24 cellular contexts compared by ENCODE assay signal in the genomic region with DNA sequence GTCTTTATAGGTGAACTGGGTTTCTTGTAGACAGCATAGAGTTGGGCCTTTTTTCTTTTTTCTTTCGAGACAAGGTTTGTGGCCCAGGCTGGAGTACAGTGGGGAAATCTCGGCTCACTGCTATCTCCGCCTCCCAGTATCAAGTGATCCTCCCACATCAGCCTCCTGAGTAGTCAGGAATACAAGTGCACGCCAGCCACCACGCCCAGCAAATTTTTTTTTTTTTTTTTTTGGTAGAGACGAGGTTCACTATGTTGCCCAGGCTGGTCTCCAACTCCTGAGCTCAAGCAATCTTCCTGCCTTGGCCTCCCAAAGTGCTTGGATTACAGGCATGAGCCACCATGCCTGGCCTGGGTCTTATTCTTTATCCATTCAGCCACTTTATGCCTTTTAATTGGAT. TPM values are rescaled to one million over a fixed set of nuclear protein-coding genes. Genes with fewer than 3 reads are reported as not detected.
DNase-seq lines count a peak whose midpoint lies in the region; ATAC-seq and TF ChIP-seq lines count a peak whose summit lies in the region.
"Had no signal": no experiment of that assay in that cellular context is flagged by ENCODE, and none has a peak within 500 bp of the region (broad histone marks: within the 10 kb centered on the region; RNA-seq: fewer than 3 reads in every experiment).

No MANE protein-coding gene starts in this region.

- H3K27me3 ChIP-seq in breast epithelium: no peaks in the 10 kb centered on the region
- H3K27me3 ChIP-seq: BLaER1 treated with 17β-estradiol and CSF1 and Interleukin-3, amounts not matched to agents 10 nM and 100 nM had no signal

- POLR2A ChIA-PET in MCF 10A (lab: Yijun Ruan, JAX): no interaction called here

- H3K27me3 Mint-ChIP-seq in MCF 10A (ENCODE audit: insufficient read depth, unreplicated experiment) (no peaks in the 10 kb centered on the region), chondrocyte (ENCODE audit: low read depth) (no peaks in the 10 kb centered on the region)
- H3K27me3 Mint-ChIP-seq: B cell had no signal

- no TSS peak for BruUV-seq in MCF 10A (replicated peaks; lab: Mats Ljungman, UMichigan)

- CTCF ChIA-PET in MCF 10A (lab: Yijun Ruan, JAX): interaction anchor here (0.6 to 0.7 kb wide), 3 partner anchors 51 to 485 kb away, joined by 3 read pairs; no protein-coding TSS in a partner anchor

- H3K4me1 ChIP-seq in breast epithelium: no peaks in the 10 kb centered on the region

- no peak overlapping the region for H3K27ac ChIP-seq in breast epithelium
- H3K27ac ChIP-seq: BLaER1 treated with 17β-estradiol and CSF1 and Interleukin-3, amounts not matched to agents 10 nM and 100 nM; HL-60 had no signal

- peaks cover 0 to 4% of the 10 kb centered on the region in 2 donors for H3K9me3 ChIP-seq in breast epithelium

- H3K4me3 ChIP-seq in breast epithelium (no peak overlapping the region), foreskin fibroblast (ENCODE audit: low read depth in 1 of 2, low read length in 2 of 2) (no peak overlapping the region)
- H3K4me3 ChIP-seq: BLaER1 treated with 17β-estradiol and CSF1 and Interleukin-3, amounts not matched to agents 10 nM and 100 nM; GM12878 had no signal

- no peaks in the 10 kb centered on the region for H3K36me3 ChIP-seq in breast epithelium

- H3K9me3 Mint-ChIP-seq in MCF 10A (ENCODE audit: unreplicated experiment): no peaks in the 10 kb centered on the region
- H3K9me3 Mint-ChIP-seq in chondrocyte (ENCODE audit: low read depth): peaks cover 13% of the 10 kb centered on the region

- H3K36me3 Mint-ChIP-seq in MCF 10A (ENCODE audit: insufficient read depth, unreplicated experiment): peaks cover 4% of the 10 kb centered on the region
- no peaks in the 10 kb centered on the region for H3K36me3 Mint-ChIP-seq in chondrocyte (ENCODE audit: low read depth)

- intact Hi-C loops in MCF 10A (cut with micrococcal nuclease) (no loop called here), breast epithelium (cut with DNase I; ENCODE audit: low total_unique reads) (no loop called here)

- H3K27ac Mint-ChIP-seq in MCF 10A (ENCODE audit: low read depth, unreplicated experiment): peak overlapping the region; percentile 9
- no peak overlapping the region for H3K27ac Mint-ChIP-seq in chondrocyte (ENCODE audit: unreplicated experiment)
- H3K27ac Mint-ChIP-seq: B cell, H9, HFFc6 had no signal

- no peak for TF ChIP-seq POLR2A in breast epithelium (IDR thresholded peaks at IDR 0.05)

- H3K4me1 Mint-ChIP-seq in MCF 10A (ENCODE audit: insufficient read depth, unreplicated experiment) (no peaks in the 10 kb centered on the region), chondrocyte (ENCODE audit: low read depth) (peaks cover 11% of the 10 kb centered on the region)
- H3K4me1 Mint-ChIP-seq: H9 had no signal

- no peak overlapping the region for H3K4me3 Mint-ChIP-seq in MCF 10A (ENCODE audit: unreplicated experiment)
- no peak overlapping the region for H3K4me3 Mint-ChIP-seq in chondrocyte (ENCODE audit: unreplicated experiment)
- H3K4me3 Mint-ChIP-seq: B cell; CD8-positive, alpha-beta T cell; H9; HFFc6 had no signal

- no peak for ATAC-seq in GM18861 (IDR thresholded peaks at IDR 0.05; ENCODE audit: unreplicated experiment)
- no peak for ATAC-seq in GM19328 (IDR thresholded peaks at IDR 0.05; ENCODE audit: unreplicated experiment)
- no peak for ATAC-seq in GM18870 (IDR thresholded peaks at IDR 0.05; ENCODE audit: unreplicated experiment)
- ATAC-seq: CD8-positive, alpha-beta T cell; GM12878 had no signal

- no peak for DNase-seq in MCF 10A (ENCODE audit: unreplicated experiment)
- DNase-seq in breast epithelium (ENCODE audit: low spot score in 2 of 2): no peak
- DNase-seq in OCI-M1 (lab: John Stamatoyannopoulos, UW): peak; percentile 28
- peak; percentile 1 for DNase-seq in chondrocyte (ENCODE audit: low spot score)
- no peak for DNase-seq in foreskin fibroblast
- DNase-seq: 8988T; Calu3; CD8-positive, alpha-beta T cell; DMS53; DND-41; EL; H9; HFFc6 had no signal

- TF ChIP-seq CTCF in MCF 10A (IDR thresholded peaks at IDR 0.05; ENCODE audit: unreplicated experiment): no peak
- no peak for TF ChIP-seq CTCF in breast epithelium (IDR thresholded peaks at IDR 0.05)
- TF ChIP-seq CTCF in chondrocyte (IDR thresholded peaks at IDR 0.05): no peak
- no peak for TF ChIP-seq CTCF in foreskin fibroblast (IDR thresholded peaks at IDR 0.05; ENCODE audit: low read depth, low read length)

RNA-seq across cellular contexts. Expression of a gene that starts 5.1 kb away (rescaled TPM):
- 103 and 120 TPM in 2 replicates for total RNA-seq in MCF 10A (2022)
- 100 to 1,000 TPM in 1 of 3 donors, 10 to 100 TPM in 2; 85.9 to 129 (median 86.6) TPM for total RNA-seq in breast epithelium
- 137 to 148 TPM (median 144 TPM) in 3 replicates for total RNA-seq in chondrocyte

RNA-seq across cellular contexts. Expression of a gene that starts 28.9 kb away (rescaled TPM):
- not detected in 2 replicates for total RNA-seq in MCF 10A (2022)
- 1 to 10 TPM in 2 of 3 donors, under 1 TPM in 1; 0.29 to 6.9 (median 1.3) TPM for total RNA-seq in breast epithelium
- 0.80 to 2.4 TPM (median 2.2 TPM) in 3 replicates for total RNA-seq in chondrocyte
- total RNA-seq: A673, Calu3, H1, H9 had no signal

RNA-seq across cellular contexts. Expression of a gene that starts 40.0 kb away (rescaled TPM):
- total RNA-seq in MCF 10A (2022): not detected in 2 replicates
- not detected for total RNA-seq in breast epithelium
- not detected in 3 replicates for total RNA-seq in chondrocyte
- total RNA-seq: A673; Calu3; CD8-positive, alpha-beta T cell; G401; GM12878; H1; H9; HFFc6; HT1080 had no signal

Comparison
In these comparisons a context has a peak if more than half of its experiments do, and no peak if none do; other contexts are left out.
1. DNase-seq: peak in OCI-M1 (single experiment) and chondrocyte (single experiment); none in MCF 10A (single experiment), breast epithelium (0 of 2) and foreskin fibroblast (0 of 2).